ENCODE assay signal across 8 cellular contexts in genomic region chr14:102927878-102928411, GRCh38. TPM values are rescaled to one million over a fixed set of nuclear protein-coding genes. Genes with fewer than 3 reads are reported as not detected.
DNase-seq lines count a peak whose midpoint lies in the region; ATAC-seq, FAIRE-seq and TF ChIP-seq lines count a peak whose summit lies in the region.

No MANE protein-coding gene starts in this region.

- DNase-seq in Jurkat, Clone E6-1 (ENCODE audit: low read depth, low spot score), result no peak
- DNase-seq in endothelial cell of umbilical vein (ENCODE audit: low read depth, low spot score) (no peak), omental fat pad (ENCODE audit: low spot score) (no peak), COR-L47 (lab: John Stamatoyannopoulos, UW) (no peak), GM19239 (ENCODE audit: insufficient read length, low spot score) (no peak)

- TF ChIP-seq POLR2A in endothelial cell of umbilical vein (IDR thresholded peaks at IDR 0.05; ENCODE audit: low read depth, low read length), result no peak

- no peak overlapping the region for H3K27ac ChIP-seq in endothelial cell of umbilical vein (ENCODE audit: insufficient read depth, low read depth, low read length)

- POLR2A ChIA-PET in endothelial cell of umbilical vein (lab: Charles Lee), result no interaction called here

- peaks cover 0 to 5% of the 10 kb centered on the region in 2 experiments for H3K36me3 ChIP-seq in endothelial cell of umbilical vein (ENCODE audit: control insufficient read depth in 2 of 2, extremely low read depth in 1 of 2, insufficient read depth in 2 of 2, low read length in 2 of 2)

- no peaks in the 10 kb centered on the region for H3K9me3 ChIP-seq in endothelial cell of umbilical vein (replicated peaks; ENCODE audit: control insufficient read depth, insufficient read depth, low read length)

- no TSS peak for BruUV-seq in endothelial cell of umbilical vein (replicated peaks; lab: Mats Ljungman, UMichigan)

- H3K27me3 ChIP-seq in endothelial cell of umbilical vein (ENCODE audit: control insufficient read depth in 2 of 2, insufficient read depth in 2 of 2, low read length in 2 of 2), result peaks cover 46 to 63% of the 10 kb centered on the region in 2 experiments

- TF ChIP-seq CTCF in endothelial cell of umbilical vein (IDR thresholded peaks at IDR 0.05; ENCODE audit: extremely low read depth in 1 of 2, insufficient read depth in 1 of 2, low read depth in 1 of 2, low read length in 2 of 2) (no peak), omental fat pad (IDR thresholded peaks at IDR 0.05) (no peak)

- FAIRE-seq in endothelial cell of umbilical vein (lab: Jason Lieb, UNC) (no peak), GM19239 (lab: Jason Lieb, UNC) (no peak)

- H3K79me2 ChIP-seq in endothelial cell of umbilical vein (ENCODE audit: control insufficient read depth, insufficient read depth, low read length), result no peaks in the 10 kb centered on the region

- dilution Hi-C loops in endothelial cell of umbilical vein (cut with MboI; ENCODE audit: extremely low pct_ligation_motif_present, low sequenced_read_pairs), result no loop called here

- intact Hi-C loops in endothelial cell of umbilical vein (cut with micrococcal nuclease), result no loop called here

- H3K4me2 ChIP-seq in endothelial cell of umbilical vein (ENCODE audit: insufficient read depth, low read length), result peak overlapping the region; percentile 46

- no peak overlapping the region for H3K9ac ChIP-seq in endothelial cell of umbilical vein (replicated peaks; ENCODE audit: extremely low read depth, insufficient read depth, low read length)

- H3K4me3 ChIP-seq in Jurkat, Clone E6-1 (ENCODE audit: low read length), result peak overlapping the region; percentile 54
- peak overlapping the region in 1 of 3 experiments; percentile 17 for H3K4me3 ChIP-seq in endothelial cell of umbilical vein (replicated peaks in 1 of 3; ENCODE audit: insufficient read depth in 1 of 3, low read depth in 1 of 3, low read length in 3 of 3)

- H3K9me1 ChIP-seq in endothelial cell of umbilical vein (replicated peaks; ENCODE audit: control insufficient read depth, extremely low read depth, insufficient read depth, low read length), result no peaks in the 10 kb centered on the region

- CTCF ChIA-PET in endothelial cell of umbilical vein (lab: Charles Lee), result interaction anchor here (1.0 to 1.3 kb wide), 2 partner anchors 152 to 233 kb away, joined by 3 to 4 read pairs; no protein-coding TSS in a partner anchor

- H2AFZ ChIP-seq in endothelial cell of umbilical vein (ENCODE audit: low read depth, low read length), result peak overlapping the region; percentile 53

- H4K20me1 ChIP-seq in endothelial cell of umbilical vein (replicated peaks; ENCODE audit: control insufficient read depth, extremely low read depth, insufficient read depth, low read length), result no peaks in the 10 kb centered on the region

- ATAC-seq in GM18502 (IDR thresholded peaks at IDR 0.05; ENCODE audit: poor library complexity, unreplicated experiment) (peak; percentile 18), omental fat pad (ENCODE audit: low FRiP score) (peak; percentile 43), GM18517 (IDR thresholded peaks at IDR 0.05; ENCODE audit: unreplicated experiment) (no peak), GM21367 (IDR thresholded peaks at IDR 0.05; ENCODE audit: unreplicated experiment) (no peak)

- H3K4me1 ChIP-seq in endothelial cell of umbilical vein (ENCODE audit: control insufficient read depth, extremely low read depth, insufficient read depth, low read length), result peaks cover 16% of the 10 kb centered on the region

TF ChIP-seq in endothelial cell of umbilical vein, 7 proteins besides CTCF, POLR2A, EP300 and RAD21:
- no peak for TF ChIP-seq EZH2 (IDR thresholded peaks at IDR 0.05; ENCODE audit: borderline replicate concordance, low read depth, low read length, severe bottlenecking)

RNA-seq across cellular contexts. Expression of gene AMN, which starts 5.5 kb away (rescaled TPM):
- not detected for polyA plus RNA-seq in Jurkat, Clone E6-1 (2012; ENCODE audit: insufficient read depth, insufficient read length)
- total RNA-seq in endothelial cell of umbilical vein, result not detected in 2 replicates
- 0.03 and 0.05 TPM in 2 replicates for polyA plus RNA-seq in endothelial cell of umbilical vein
- not detected in 2 replicates for polyA plus RNA-seq in endothelial cell of umbilical vein (2011; cell fraction: cytosol; rRNA removed)
- polyA plus RNA-seq in endothelial cell of umbilical vein (2011; cell fraction: nucleus; rRNA removed), result 0.13 and 0.25 TPM in 2 replicates
- polyA plus RNA-seq in endothelial cell of umbilical vein (2012), result not detected in 2 replicates
- not detected in 2 replicates for polyA minus RNA-seq in endothelial cell of umbilical vein
- not detected for polyA minus RNA-seq in endothelial cell of umbilical vein (2011; cell fraction: cytosol; rRNA and poly(A)+ RNA removed)
- polyA minus RNA-seq in endothelial cell of umbilical vein (2011; cell fraction: nucleus; rRNA and poly(A)+ RNA removed), result 0.19 TPM in 1 of 2 replicates, not detected in the other
- total RNA-seq in omental fat pad, result 1 to 10 TPM in 2 of 4 donors, under 1 TPM in 2; 0.72 to 2.7 (median 1.7) TPM

Comparison
In these comparisons a context has a peak if more than half of its experiments do, and no peak if none do; other contexts are left out.
1. ATAC-seq: peak in GM18502 (single experiment) and omental fat pad (single experiment); none in GM18517 (single experiment) and GM21367 (single experiment).